12 cellular contexts compared by ENCODE assay signal in genomic region chr10:2985729-2986232, GRCh38.
A peak's percentile ranks its signal among the peaks of the same experiment; 100 is the strongest.
DNase-seq lines count a peak whose midpoint lies in the region; ATAC-seq and TF ChIP-seq lines count a peak whose summit lies in the region.
"Had no signal": no experiment of that assay in that cellular context is flagged by ENCODE, and none has a peak within 500 bp of the region (broad histone marks: within the 10 kb centered on the region; RNA-seq: fewer than 3 reads in every experiment).

No MANE protein-coding gene starts in this region.

- H3K4me3 ChIP-seq in BLaER1 treated with 17β-estradiol and CSF1 and Interleukin-3, amounts not matched to agents 10 nM and 100 nM: peak overlapping the region in 2 of 10 experiments; percentile 2 to 25; a peak in 1 of 20 replicates
- H3K4me3 ChIP-seq in LNCaP clone FGC (ENCODE audit: low read depth, low read length): peak overlapping the region; percentile 19
- H3K4me3 ChIP-seq in astrocyte of the spinal cord (ENCODE audit: low read depth, low read length): no peak overlapping the region
- H3K4me3 ChIP-seq in lung: no peak overlapping the region

- peak; percentile 86 for ATAC-seq in lung (ENCODE audit: insufficient read depth, low FRiP score)
- ATAC-seq: activated CD4-positive, alpha-beta T cell treated with anti-CD3 and anti-CD28 coated beads for 36 hours; naive thymus-derived CD4-positive, alpha-beta T cell had no signal

- no peaks in the 10 kb centered on the region for H3K36me3 ChIP-seq in BLaER1 treated with 17β-estradiol and CSF1 and Interleukin-3, amounts not matched to agents 10 nM and 100 nM
- H3K36me3 ChIP-seq in lung (ENCODE audit: control insufficient read depth in 2 of 2, insufficient read depth in 2 of 2, low read length in 2 of 2): no peaks in the 10 kb centered on the region

- H3K4me1 ChIP-seq in BLaER1 treated with 17β-estradiol and CSF1 and Interleukin-3, amounts not matched to agents 10 nM and 100 nM: peaks cover 22 to 40% (median 28%) of the 10 kb centered on the region in 10 experiments
- peaks cover 0 to 2% of the 10 kb centered on the region in 2 donors for H3K4me1 ChIP-seq in lung (ENCODE audit: control insufficient read depth in 2 of 2, insufficient read depth in 2 of 2, low read length in 2 of 2)

- no peaks in the 10 kb centered on the region for H4K20me1 ChIP-seq in BLaER1 treated with 17β-estradiol and CSF1 and Interleukin-3, amounts not matched to agents 10 nM and 100 nM

- peak overlapping the region in 1 of 11 experiments; percentile 60; a peak in 2 of 22 replicates for H3K9ac ChIP-seq in BLaER1 treated with 17β-estradiol and CSF1 and Interleukin-3, amounts not matched to agents 10 nM and 100 nM

- intact Hi-C loops in posterior cingulate gyrus (cut with DNase I): no loop called here

- TF ChIP-seq CTCF in LNCaP clone FGC (IDR thresholded peaks at IDR 0.05; ENCODE audit: control insufficient read depth, extremely low read depth, insufficient read depth): no peak
- TF ChIP-seq CTCF in astrocyte of the spinal cord (IDR thresholded peaks at IDR 0.05; ENCODE audit: low read depth, low read length): no peak
- TF ChIP-seq CTCF in lung (IDR thresholded peaks at IDR 0.05; ENCODE audit: control extremely low read depth, extremely low read depth): no peak

- no peak overlapping the region; a peak in 1 of 22 replicates for H3K27ac ChIP-seq in BLaER1 treated with 17β-estradiol and CSF1 and Interleukin-3, amounts not matched to agents 10 nM and 100 nM
- no peak overlapping the region for H3K27ac ChIP-seq in lung (ENCODE audit: low read depth in 1 of 2, low read length in 1 of 2)
- no peak overlapping the region for H3K27ac ChIP-seq in substantia nigra (ENCODE audit: low read depth, low read length, poor library complexity, severe bottlenecking)

- in situ Hi-C loops in astrocyte of the spinal cord (cut with HindIII; ENCODE audit: low sequenced_read_pairs): no loop called here

- peak overlapping the region; percentile 57 to 94 (median 78) for H3K4me2 ChIP-seq in BLaER1 treated with 17β-estradiol and CSF1 and Interleukin-3, amounts not matched to agents 10 nM and 100 nM

- H3K9me3 ChIP-seq in BLaER1 treated with 17β-estradiol and CSF1 and Interleukin-3, amounts not matched to agents 10 nM and 100 nM (replicated peaks in 1 of 11): peaks cover 13 to 24% (median 19%) of the 10 kb centered on the region in 11 experiments
- peaks cover 0 to 11% of the 10 kb centered on the region in 2 donors for H3K9me3 ChIP-seq in lung (ENCODE audit: control insufficient read depth in 2 of 2, insufficient read depth in 1 of 2, low read length in 1 of 2)

- WGBS in lung, 2 donors: 28 to 42% methylated on average over 11 of the region's 11 CpGs

- 0 out of 22 replicates have a peak, but pooled peaks cover 0 to 4% (median 0%) of the 10 kb centered on the region in 11 experiments for H3K27me3 ChIP-seq in BLaER1 treated with 17β-estradiol and CSF1 and Interleukin-3, amounts not matched to agents 10 nM and 100 nM
- no peaks in the 10 kb centered on the region for H3K27me3 ChIP-seq in lung (ENCODE audit: control insufficient read depth, insufficient read depth)

- DNase-seq in LNCaP clone FGC (ENCODE audit: low read depth) (peak; percentile 50), astrocyte of the spinal cord (ENCODE audit: low read depth, low spot score) (peak; percentile 29), lung (ENCODE audit: low spot score) (peak; percentile 66), NCI-H2227 (lab: John Stamatoyannopoulos, UW; ENCODE audit: unreplicated experiment) (no peak), substantia nigra (lab: John Stamatoyannopoulos, UW) (no peak), posterior cingulate gyrus (no peak)
- DNase-seq in activated CD8-positive, alpha-beta memory T cell treated with anti-CD3 and anti-CD28 coated beads, Interleukin-2, amount 50 U/mL, for 4 hours: no peak
- DNase-seq: activated CD4-positive, alpha-beta T cell treated with anti-CD3 and anti-CD28 coated beads for 36 hours; cerebellar nuclear complex; DND-41; naive thymus-derived CD4-positive, alpha-beta T cell had no signal

Comparison
In these comparisons a context has a peak if more than half of its experiments do, and no peak if none do; other contexts are left out.
1. DNase-seq: peak in LNCaP clone FGC (single experiment), astrocyte of the spinal cord (single experiment) and lung (single experiment); none in NCI-H2227 (single experiment), activated CD8-positive, alpha-beta memory T cell treated with anti-CD3 and anti-CD28 coated beads, Interleukin-2, amount 50 U/mL, for 4 hours (single experiment), substantia nigra (0 of 49) and posterior cingulate gyrus (0 of 10).